In the genomic region with DNA sequence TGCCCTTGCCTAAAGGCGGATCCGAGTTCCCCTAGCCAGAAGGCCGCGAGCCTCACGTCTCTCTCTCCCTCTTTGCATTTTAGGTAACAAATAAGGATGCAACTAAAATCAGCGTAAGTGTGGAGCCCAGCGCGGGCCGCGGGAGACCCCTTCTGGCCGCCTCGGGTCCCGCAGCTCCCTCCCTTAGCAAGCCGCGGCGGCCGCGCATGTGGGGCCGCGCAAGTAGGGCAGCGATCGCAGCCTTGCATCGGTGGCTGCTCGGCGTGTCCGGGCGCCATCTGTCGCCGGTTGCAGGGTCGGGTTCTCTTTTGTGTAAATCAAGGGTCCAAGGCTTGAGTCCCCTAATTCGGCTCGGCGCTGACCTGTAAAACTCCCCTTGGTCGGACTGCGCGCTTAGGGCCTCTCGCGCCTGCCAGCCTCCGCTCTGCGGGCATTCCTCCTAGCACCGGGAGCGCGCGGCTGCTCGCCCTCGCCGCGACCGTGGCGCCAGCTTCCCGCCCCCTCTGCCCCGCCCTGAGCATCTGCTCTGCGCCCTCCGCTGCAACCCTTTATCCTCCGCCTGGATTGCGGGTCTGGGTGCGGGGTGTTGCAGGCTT, we compare ENCODE assay signal across 8 cellular contexts.
DNase-seq lines count a peak whose midpoint lies in the region; ATAC-seq and TF ChIP-seq lines count a peak whose summit lies in the region.

No MANE protein-coding gene starts in this region.

- H3K4me1 Mint-ChIP-seq in nephron progenitor cell: peaks cover 23% of the 10 kb centered on the region
- peaks cover 29% of the 10 kb centered on the region for H3K4me1 Mint-ChIP-seq in stimulated activated naive CD8-positive, alpha-beta T cell treated with anti-CD3 and anti-CD28 coated beads, Interleukin-15, Interleukin-2, amounts not matched to agents 100 ng/mL and 50 ng/mL, for 24 hours (ENCODE audit: low read depth)

- POLR2A ChIA-PET in HEK293 (lab: Yijun Ruan, JAX): interaction anchor here (1.2 to 1.7 kb wide), 6 partner anchors 9 to 78 kb away, joined by 3 to 15 read pairs (median 4); a partner anchor contains a TSS

- H3K27ac Mint-ChIP-seq in nephron progenitor cell: no peak overlapping the region
- H3K27ac Mint-ChIP-seq in stimulated activated naive CD8-positive, alpha-beta T cell treated with anti-CD3 and anti-CD28 coated beads, Interleukin-15, Interleukin-2, amounts not matched to agents 100 ng/mL and 50 ng/mL, for 24 hours: no peak overlapping the region

- peaks cover 21% of the 10 kb centered on the region for H3K36me3 Mint-ChIP-seq in nephron progenitor cell (ENCODE audit: low read depth)
- no peaks in the 10 kb centered on the region for H3K36me3 Mint-ChIP-seq in stimulated activated naive CD8-positive, alpha-beta T cell treated with anti-CD3 and anti-CD28 coated beads, Interleukin-15, Interleukin-2, amounts not matched to agents 100 ng/mL and 50 ng/mL, for 24 hours (ENCODE audit: low read depth)

- H3K4me3 ChIP-seq in HEK293 (ENCODE audit: low read depth, low read length) (peak overlapping the region; percentile 39), fibroblast of mammary gland (ENCODE audit: control insufficient read depth, low read depth, low read length) (no peak overlapping the region)

- no peak for ATAC-seq in HG03095 (IDR thresholded peaks at IDR 0.05; ENCODE audit: unreplicated experiment)

- H3K9me3 ChIP-seq in HEK293 (ENCODE audit: control insufficient read depth, insufficient read depth, low read depth, low read length): no peaks in the 10 kb centered on the region; the same call in 1 of the 2 replicates

- TF ChIP-seq CTCF in HEK293 (tag by site-specific recombination; IDR thresholded peaks at IDR 0.05) (peak; percentile 99), fibroblast of mammary gland (conservative IDR thresholded peaks at IDR 0.05; ENCODE audit: control insufficient read depth, insufficient read depth, low read depth, low read length) (peak; percentile 58), nephron progenitor cell (IDR thresholded peaks at IDR 0.05) (peak; percentile 96)

- peak overlapping the region; percentile 55; the same call in 1 of the 2 replicates for H3K27ac ChIP-seq in HEK293 (ENCODE audit: extremely low read depth, low read depth, low read length)

- peak overlapping the region; percentile 84 for H3K4me3 Mint-ChIP-seq in nephron progenitor cell
- peak overlapping the region; percentile 53 for H3K4me3 Mint-ChIP-seq in stimulated activated naive CD8-positive, alpha-beta T cell treated with anti-CD3 and anti-CD28 coated beads, Interleukin-15, Interleukin-2, amounts not matched to agents 100 ng/mL and 50 ng/mL, for 24 hours

- CTCF ChIA-PET in HEK293 (lab: Yijun Ruan, JAX): interaction anchor here (0.6 to 4.2 kb wide), 56 partner anchors 9 to 1709 kb away, joined by 3 to 38 read pairs (median 4); a partner anchor contains a TSS

- H3K9me3 Mint-ChIP-seq in nephron progenitor cell: peaks cover 4% of the 10 kb centered on the region
- H3K9me3 Mint-ChIP-seq in stimulated activated naive CD8-positive, alpha-beta T cell treated with anti-CD3 and anti-CD28 coated beads, Interleukin-15, Interleukin-2, amounts not matched to agents 100 ng/mL and 50 ng/mL, for 24 hours: no peaks in the 10 kb centered on the region

- H3K36me3 ChIP-seq in HEK293 (ENCODE audit: control insufficient read depth in 2 of 2, insufficient read depth in 1 of 2, low read length in 2 of 2): no peaks in the 10 kb centered on the region

- DNase-seq in DMS79 (lab: John Stamatoyannopoulos, UW): peak; percentile 22
- DNase-seq in NCI-H510A treated with DMSO at 0.1 percent for 48 hours (lab: John Stamatoyannopoulos, UW): peak; percentile 9
- peak; percentile 77 for DNase-seq in activated T-cell treated with anti-CD3 and anti-CD28 coated beads for 48 hours (ENCODE audit: low read depth)
- DNase-seq in fibroblast of mammary gland (ENCODE audit: low read depth): peak; percentile 58
- DNase-seq in nephron progenitor cell: peak; percentile 90

- H3K4me1 ChIP-seq in HEK293 (ENCODE audit: control insufficient read depth, insufficient read depth, low read length): peaks cover 37% of the 10 kb centered on the region

- peaks cover 87% of the 10 kb centered on the region for H3K27me3 Mint-ChIP-seq in nephron progenitor cell (ENCODE audit: low read depth, poor library complexity)
- H3K27me3 Mint-ChIP-seq in stimulated activated naive CD8-positive, alpha-beta T cell treated with anti-CD3 and anti-CD28 coated beads, Interleukin-15, Interleukin-2, amounts not matched to agents 100 ng/mL and 50 ng/mL, for 24 hours: peaks cover 65% of the 10 kb centered on the region

TF ChIP-seq in HEK293, 187 proteins besides CTCF, POLR2A, EP300 and RAD21 (continues in another document):
- TF ChIP-seq, protein P1, sequence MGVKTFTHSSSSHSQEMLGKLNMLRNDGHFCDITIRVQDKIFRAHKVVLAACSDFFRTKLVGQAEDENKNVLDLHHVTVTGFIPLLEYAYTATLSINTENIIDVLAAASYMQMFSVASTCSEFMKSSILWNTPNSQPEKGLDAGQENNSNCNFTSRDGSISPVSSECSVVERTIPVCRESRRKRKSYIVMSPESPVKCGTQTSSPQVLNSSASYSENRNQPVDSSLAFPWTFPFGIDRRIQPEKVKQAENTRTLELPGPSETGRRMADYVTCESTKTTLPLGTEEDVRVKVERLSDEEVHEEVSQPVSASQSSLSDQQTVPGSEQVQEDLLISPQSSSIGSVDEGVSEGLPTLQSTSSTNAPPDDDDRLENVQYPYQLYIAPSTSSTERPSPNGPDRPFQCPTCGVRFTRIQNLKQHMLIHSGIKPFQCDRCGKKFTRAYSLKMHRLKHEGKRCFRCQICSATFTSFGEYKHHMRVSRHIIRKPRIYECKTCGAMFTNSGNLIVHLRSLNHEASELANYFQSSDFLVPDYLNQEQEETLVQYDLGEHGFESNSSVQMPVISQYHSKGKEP (tag by site-specific recombination; IDR thresholded peaks at IDR 0.05): peak; percentile 90
- TF ChIP-seq ZNF596 (tag by site-specific recombination; IDR thresholded peaks at IDR 0.05): peak; percentile 58
- TF ChIP-seq, protein P2, sequence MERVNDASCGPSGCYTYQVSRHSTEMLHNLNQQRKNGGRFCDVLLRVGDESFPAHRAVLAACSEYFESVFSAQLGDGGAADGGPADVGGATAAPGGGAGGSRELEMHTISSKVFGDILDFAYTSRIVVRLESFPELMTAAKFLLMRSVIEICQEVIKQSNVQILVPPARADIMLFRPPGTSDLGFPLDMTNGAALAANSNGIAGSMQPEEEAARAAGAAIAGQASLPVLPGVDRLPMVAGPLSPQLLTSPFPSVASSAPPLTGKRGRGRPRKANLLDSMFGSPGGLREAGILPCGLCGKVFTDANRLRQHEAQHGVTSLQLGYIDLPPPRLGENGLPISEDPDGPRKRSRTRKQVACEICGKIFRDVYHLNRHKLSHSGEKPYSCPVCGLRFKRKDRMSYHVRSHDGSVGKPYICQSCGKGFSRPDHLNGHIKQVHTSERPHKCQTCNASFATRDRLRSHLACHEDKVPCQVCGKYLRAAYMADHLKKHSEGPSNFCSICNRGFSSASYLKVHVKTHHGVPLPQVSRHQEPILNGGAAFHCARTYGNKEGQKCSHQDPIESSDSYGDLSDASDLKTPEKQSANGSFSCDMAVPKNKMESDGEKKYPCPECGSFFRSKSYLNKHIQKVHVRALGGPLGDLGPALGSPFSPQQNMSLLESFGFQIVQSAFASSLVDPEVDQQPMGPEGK (tag by site-specific recombination; IDR thresholded peaks at IDR 0.05): peak; percentile 46
- peak; percentile 97; the same call in 1 of the 2 replicates for TF ChIP-seq ZNF660 (tag by site-specific recombination; IDR thresholded peaks at IDR 0.05)
- TF ChIP-seq ZNF335 (tag by site-specific recombination; conservative IDR thresholded peaks at IDR 0.05): peak; percentile 67
- TF ChIP-seq, protein P3, sequence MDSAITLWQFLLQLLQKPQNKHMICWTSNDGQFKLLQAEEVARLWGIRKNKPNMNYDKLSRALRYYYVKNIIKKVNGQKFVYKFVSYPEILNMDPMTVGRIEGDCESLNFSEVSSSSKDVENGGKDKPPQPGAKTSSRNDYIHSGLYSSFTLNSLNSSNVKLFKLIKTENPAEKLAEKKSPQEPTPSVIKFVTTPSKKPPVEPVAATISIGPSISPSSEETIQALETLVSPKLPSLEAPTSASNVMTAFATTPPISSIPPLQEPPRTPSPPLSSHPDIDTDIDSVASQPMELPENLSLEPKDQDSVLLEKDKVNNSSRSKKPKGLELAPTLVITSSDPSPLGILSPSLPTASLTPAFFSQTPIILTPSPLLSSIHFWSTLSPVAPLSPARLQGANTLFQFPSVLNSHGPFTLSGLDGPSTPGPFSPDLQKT (IDR thresholded peaks at IDR 0.05; ENCODE audit: borderline replicate concordance, low read depth, low read length): no peak
- TF ChIP-seq ZFP37 (tag by site-specific recombination; IDR thresholded peaks at IDR 0.05): peak; percentile 70; the same call in 1 of the 2 replicates
- TF ChIP-seq GFI1B (tag by site-specific recombination; IDR thresholded peaks at IDR 0.05): no peak
- TF ChIP-seq YY1 (tag by site-specific recombination; IDR thresholded peaks at IDR 0.05): peak; percentile 82; the same call in 1 of the 2 replicates
- peak; percentile 59; the same call in 1 of the 2 replicates for TF ChIP-seq ZBTB20 (tag by site-specific recombination; IDR thresholded peaks at IDR 0.05)
- TF ChIP-seq ZXDB (tag by site-specific recombination; IDR thresholded peaks at IDR 0.05): peak; percentile 42; the same call in 1 of the 2 replicates
- no peak for TF ChIP-seq ZNF747 (tag by site-specific recombination; IDR thresholded peaks at IDR 0.05)
- no peak for TF ChIP-seq ZNF19 (tag by site-specific recombination; IDR thresholded peaks at IDR 0.05; ENCODE audit: low read depth)

Comparison
In these comparisons a context has a peak if more than half of its experiments do, and no peak if none do; other contexts are left out.
1. DNase-seq: peak in every context shown above with its lines; median percentile 90 in nephron progenitor cell; 77 in activated T-cell treated with anti-CD3 and anti-CD28 coated beads for 48 hours; 58 in fibroblast of mammary gland; 22 in DMS79; 9 in NCI-H510A treated with DMSO at 0.1 percent for 48 hours.